ENCODE assay signal across 8 cellular contexts in genomic region chr12:6492838-6493579, GRCh38. TPM values are rescaled to one million over a fixed set of nuclear protein-coding genes. Genes with fewer than 3 reads are reported as not detected.
DNase-seq lines count a peak whose midpoint lies in the region; ATAC-seq, FAIRE-seq and TF ChIP-seq lines count a peak whose summit lies in the region.

Gene MRPL51, minus strand, starts transcription at chr12:6493262. Its CDS starts 126 bp downstream, at chr12:6493136.

- no peaks in the 10 kb centered on the region for H3K9me3 ChIP-seq in vagina

- intact Hi-C loops in vagina (cut with DNase I), result loop anchor here (5.0 kb wide), 1 partner anchor 39 kb away; the partner anchor contains the start of gene GAPDH

- peak; percentile 69 for ATAC-seq in HG02981 (IDR thresholded peaks at IDR 0.05; ENCODE audit: unreplicated experiment)

- H3K4me3 ChIP-seq in astrocyte of the cerebellum (ENCODE audit: low read depth, low read length) (peak within 1 kb of the TSS; percentile 70), rectal smooth muscle tissue (ENCODE audit: low read length) (peak within 1 kb of the TSS; percentile 99), vagina (peak within 1 kb of the TSS; percentile 77 to 90)

- TF ChIP-seq CTCF in astrocyte of the cerebellum (IDR thresholded peaks at IDR 0.05; ENCODE audit: low read depth, low read length, missing control alignments) (no peak), vagina (IDR thresholded peaks at IDR 0.05) (no peak)

- peak within 1 kb of the TSS; percentile 97 for H3K9ac ChIP-seq in rectal smooth muscle tissue (ENCODE audit: low read length)

- H3K27ac ChIP-seq in rectal smooth muscle tissue (ENCODE audit: low read depth, low read length) (peak within 1 kb of the TSS; percentile 94), vagina (peak within 1 kb of the TSS; percentile 96)

- FAIRE-seq in GM18507 (lab: Jason Lieb, UNC), result no peak

- in situ Hi-C loops in astrocyte of the cerebellum (cut with HindIII; ENCODE audit: low sequenced_read_pairs), result no loop called here

- peaks cover 8% of the 10 kb centered on the region for H3K4me1 ChIP-seq in rectal smooth muscle tissue (ENCODE audit: control insufficient read depth, insufficient read depth, low read length)
- peaks cover 25% of the 10 kb centered on the region for H3K4me1 ChIP-seq in vagina

- DNase-seq in GM18507 (ENCODE audit: extremely low spot score, insufficient read length, low read depth), result peak; percentile 88
- DNase-seq in NCI-H2081 (lab: John Stamatoyannopoulos, UW), result peak; percentile 94 to 96
- DNase-seq in T-helper 9 cell, result peak; percentile 97
- DNase-seq in astrocyte of the cerebellum (ENCODE audit: low read depth), result peak; percentile 85
- peak; percentile 95 for DNase-seq in hepatic stellate cell (ENCODE audit: low spot score)
- peak in 1 of 2 donors; percentile 95 for DNase-seq in vagina (ENCODE audit: extremely low spot score in 2 of 2)

- peaks cover 4% of the 10 kb centered on the region for H3K36me3 ChIP-seq in rectal smooth muscle tissue (ENCODE audit: control insufficient read depth, insufficient read depth, low read length)
- H3K36me3 ChIP-seq in vagina, result peaks cover 0 to 21% of the 10 kb centered on the region in 2 donors

- H3K27me3 ChIP-seq in rectal smooth muscle tissue (ENCODE audit: control insufficient read depth, insufficient read depth, low read length), result no peaks in the 10 kb centered on the region
- no peaks in the 10 kb centered on the region for H3K27me3 ChIP-seq in vagina

- TF ChIP-seq POLR2A in vagina (IDR thresholded peaks at IDR 0.05), result peak in 1 of 2 donors; percentile 70

RNA-seq across cellular contexts. Expression of gene MRPL51, which starts in this region (rescaled TPM):
- total RNA-seq in vagina, result 23.1 TPM
